ENCODE assay signal across 1 cellular context in genomic region chr1:16156848-16157495, GRCh38.
TF ChIP-seq lines count a peak whose summit lies in the region.

No MANE protein-coding gene starts in this region.

TF ChIP-seq in WTC11, 78 proteins besides CTCF, POLR2A, EP300 and RAD21 (continued from another document):
- TF ChIP-seq E2F5 (CRISPR knock-in tag; IDR thresholded peaks at IDR 0.05): no peak
